In genomic region chr15:99842071-99842470, GRCh38 we compare ENCODE assay signal across 18 cellular contexts.
DNase-seq lines count a peak whose midpoint lies in the region; ATAC-seq and TF ChIP-seq lines count a peak whose summit lies in the region.
"Had no signal": no experiment of that assay in that cellular context is flagged by ENCODE, and none has a peak within 500 bp of the region (broad histone marks: within the 10 kb centered on the region; RNA-seq: fewer than 3 reads in every experiment).

No MANE protein-coding gene starts in this region.

- H3K4me2 ChIP-seq in MM.1S (ENCODE audit: low read depth, low read length), result no peak overlapping the region

- no peaks in the 10 kb centered on the region for H3F3A ChIP-seq in MM.1S (ENCODE audit: insufficient read depth, low read length)

- no peak overlapping the region for H3K4me3 ChIP-seq in MM.1S (ENCODE audit: low read length)
- H3K4me3 ChIP-seq: K562, SJCRH30 had no signal

- H3K79me2 ChIP-seq in MM.1S (ENCODE audit: low read length), result no peaks in the 10 kb centered on the region

- H3K9me3 ChIP-seq in MM.1S (replicated peaks; ENCODE audit: insufficient read depth, low read length), result no peaks in the 10 kb centered on the region
- H3K9me3 ChIP-seq: SJCRH30 had no signal

- peaks cover 45% of the 10 kb centered on the region for H3K4me1 Mint-ChIP-seq in activated T-cell treated with anti-CD3 and anti-CD28 coated beads, Interleukin-2, amount 50 U/mL, for 24 hours (ENCODE audit: low read depth)

- H3K27me3 ChIP-seq in MM.1S (replicated peaks; ENCODE audit: insufficient read depth, low read length), result no peaks in the 10 kb centered on the region
- H3K27me3 ChIP-seq: SJCRH30 had no signal

- no peaks in the 10 kb centered on the region for H3K9me3 Mint-ChIP-seq in activated T-cell treated with anti-CD3 and anti-CD28 coated beads, Interleukin-2, amount 50 U/mL, for 24 hours

- H2AFZ ChIP-seq in MM.1S (ENCODE audit: low read length), result no peak overlapping the region

- H3K9ac ChIP-seq in MM.1S (ENCODE audit: low read length), result no peak overlapping the region

- peaks cover 28% of the 10 kb centered on the region for H3K36me3 Mint-ChIP-seq in activated T-cell treated with anti-CD3 and anti-CD28 coated beads, Interleukin-2, amount 50 U/mL, for 24 hours (ENCODE audit: low read depth)

- no peak for DNase-seq in activated T-cell treated with anti-CD3 and anti-CD28 coated beads, Interleukin-2, amount 50 U/mL, for 24 hours
- no peak for DNase-seq in activated T-cell treated with anti-CD3 and anti-CD28 coated beads for 4 hours
- DNase-seq in MM.1S, result peak; percentile 18
- DNase-seq in stimulated activated naive CD8-positive, alpha-beta T cell treated with anti-CD3 and anti-CD28 coated beads, Interleukin-15, Interleukin-2, amounts not matched to agents 100 U/mL and 50 U/mL, for 24 hours, result peak; percentile 19
- no peak for DNase-seq in putamen (ENCODE audit: low spot score)
- DNase-seq in medulla oblongata (ENCODE audit: extremely low spot score), result no peak
- DNase-seq: DMS 273 treated with DMSO at 0.1 percent for 48 hours, GDM1, GOT3, NCI-H1417 treated with DMSO at 0.1 percent for 48 hours, NCI-H1930, NCI-H446 treated with DMSO at 0.1 percent for 48 hours, PC-3, SJCRH30 had no signal

- H3K27ac Mint-ChIP-seq in activated T-cell treated with anti-CD3 and anti-CD28 coated beads, Interleukin-2, amount 50 U/mL, for 24 hours, result peak overlapping the region; percentile 85

- H3K9me2 ChIP-seq in MM.1S (replicated peaks; ENCODE audit: insufficient read depth, low read length), result no peaks in the 10 kb centered on the region

- H3K27me3 Mint-ChIP-seq in activated T-cell treated with anti-CD3 and anti-CD28 coated beads, Interleukin-2, amount 50 U/mL, for 24 hours, result no peaks in the 10 kb centered on the region

- no peak overlapping the region for H3K27ac ChIP-seq in MM.1S (ENCODE audit: low read length)
- H3K27ac ChIP-seq: C4-2B, RWPE1, SJCRH30 had no signal

- no peak overlapping the region for H3K4me3 Mint-ChIP-seq in activated T-cell treated with anti-CD3 and anti-CD28 coated beads, Interleukin-2, amount 50 U/mL, for 24 hours

- no peak for TF ChIP-seq CTCF in MM.1S (IDR thresholded peaks at IDR 0.05; ENCODE audit: low read length)

- H4K20me1 ChIP-seq in MM.1S (ENCODE audit: insufficient read depth, low read length), result no peaks in the 10 kb centered on the region

- peak; percentile 72 for ATAC-seq in GM18868 (IDR thresholded peaks at IDR 0.05; ENCODE audit: unreplicated experiment)
- peak; percentile 47 for ATAC-seq in stimulated activated naive CD8-positive, alpha-beta T cell treated with anti-CD3 and anti-CD28 coated beads, Interleukin-15, Interleukin-2, amounts not matched to agents 100 U/mL and 50 U/mL, for 24 hours
- ATAC-seq: K562, PC-3 had no signal

- no peaks in the 10 kb centered on the region for H3K36me3 ChIP-seq in MM.1S (replicated peaks; ENCODE audit: insufficient read depth, low read length)
- H3K36me3 ChIP-seq: SJCRH30 had no signal

- no peaks in the 10 kb centered on the region for H3K4me1 ChIP-seq in MM.1S (ENCODE audit: low read length)

Comparison
In these comparisons a context has a peak if more than half of its experiments do, and no peak if none do; other contexts are left out.
1. DNase-seq: peak in MM.1S (single experiment) and stimulated activated naive CD8-positive, alpha-beta T cell treated with anti-CD3 and anti-CD28 coated beads, Interleukin-15, Interleukin-2, amounts not matched to agents 100 U/mL and 50 U/mL, for 24 hours (single experiment); none in activated T-cell treated with anti-CD3 and anti-CD28 coated beads, Interleukin-2, amount 50 U/mL, for 24 hours (single experiment), activated T-cell treated with anti-CD3 and anti-CD28 coated beads for 4 hours (single experiment), putamen (single experiment) and medulla oblongata (single experiment).